Comparison of ENCODE assay signal across 1 cellular context in genomic region chr19:8342684-8343482, GRCh38.
TF ChIP-seq lines count a peak whose summit lies in the region.

KANK3 (minus strand) TSS chr19:8343262; CDS start chr19:8337828, 5,434 bp downstream.

TF ChIP-seq in HepG2, 621 proteins besides CTCF, POLR2A, EP300 and RAD21 (continued from another document and continues in another):
- TF ChIP-seq PBX3 (CRISPR knock-in tag; IDR thresholded peaks at IDR 0.05; ENCODE audit: borderline replicate concordance) (peak; percentile 86; the same call in 1 of the 2 replicates), ZMYM2 (CRISPR knock-in tag; IDR thresholded peaks at IDR 0.05) (0 out of 2 replicates have a peak, but pooled peaks have one; percentile 54), ZNF274 (CRISPR knock-in tag; IDR thresholded peaks at IDR 0.05) (no peak), KDM1A (CRISPR knock-in tag; IDR thresholded peaks at IDR 0.05) (no peak), JUNB (CRISPR knock-in tag; IDR thresholded peaks at IDR 0.05; ENCODE audit: borderline replicate concordance) (no peak), ZNF280B (CRISPR knock-in tag; IDR thresholded peaks at IDR 0.05; ENCODE audit: borderline replicate concordance) (no peak), PPARG (CRISPR knock-in tag; conservative IDR thresholded peaks at IDR 0.05) (no peak), DPF2 (CRISPR knock-in tag; IDR thresholded peaks at IDR 0.05; ENCODE audit: borderline replicate concordance, low read depth) (no peak), CEBPG (CRISPR knock-in tag; IDR thresholded peaks at IDR 0.05) (no peak), ATM (IDR thresholded peaks at IDR 0.05; ENCODE audit: borderline replicate concordance) (no peak), TBX2 (CRISPR knock-in tag; IDR thresholded peaks at IDR 0.05; ENCODE audit: borderline replicate concordance) (peak; percentile 50; the same call in 1 of the 2 replicates), NR3C1 (CRISPR knock-in tag; IDR thresholded peaks at IDR 0.05) (no peak), FOXO1 (CRISPR knock-in tag; IDR thresholded peaks at IDR 0.05) (no peak), SMAD1 (CRISPR knock-in tag; IDR thresholded peaks at IDR 0.05; ENCODE audit: borderline replicate concordance, low read depth) (no peak), LRRFIP1 (CRISPR knock-in tag; conservative IDR thresholded peaks at IDR 0.05) (no peak), SP1 (IDR thresholded peaks at IDR 0.05) (no peak), SP1 (CRISPR knock-in tag; IDR thresholded peaks at IDR 0.05) (peak; percentile 97), CHD4 (IDR thresholded peaks at IDR 0.05; ENCODE audit: borderline replicate concordance, low read length) (no peak), ZNF609 (CRISPR knock-in tag; IDR thresholded peaks at IDR 0.05; ENCODE audit: borderline replicate concordance) (no peak), ZFAT (CRISPR knock-in tag; conservative IDR thresholded peaks at IDR 0.05) (no peak), NFE2 (CRISPR knock-in tag; IDR thresholded peaks at IDR 0.05) (no peak), ZNF777 (CRISPR knock-in tag; IDR thresholded peaks at IDR 0.05) (peak; percentile 99), MXI1 (IDR thresholded peaks at IDR 0.05; ENCODE audit: borderline replicate concordance, low read depth, low read length) (no peak; the same call in 2 of the 3 replicates), CBX2 (IDR thresholded peaks at IDR 0.05; ENCODE audit: low read depth, low read length) (no peak), CBX2 (CRISPR knock-in tag; IDR thresholded peaks at IDR 0.05; ENCODE audit: low read depth) (no peak), HCFC1 (IDR thresholded peaks at IDR 0.05; ENCODE audit: low read depth, low read length) (no peak), SIN3A (IDR thresholded peaks at IDR 0.05; ENCODE audit: borderline replicate concordance, low read depth, low read length) (no peak), ZNF562 (CRISPR knock-in tag; IDR thresholded peaks at IDR 0.05; ENCODE audit: borderline replicate concordance) (no peak), FOXK2 (IDR thresholded peaks at IDR 0.05) (no peak), STAT5B (CRISPR knock-in tag; IDR thresholded peaks at IDR 0.05) (no peak), MED1 (CRISPR knock-in tag; IDR thresholded peaks at IDR 0.05) (peak; percentile 16; the same call in 1 of the 2 replicates), BRCA1 (CRISPR knock-in tag; IDR thresholded peaks at IDR 0.05) (no peak; the same call in 1 of the 2 replicates), HNRNPUL1 (IDR thresholded peaks at IDR 0.05; ENCODE audit: low read depth, low read length) (no peak), TEAD3 (CRISPR knock-in tag; optimal IDR thresholded peaks at IDR 0.05; ENCODE audit: borderline replicate concordance) (peak; percentile 99), REST (IDR thresholded peaks at IDR 0.05; ENCODE audit: borderline replicate concordance in 1 of 2, low read depth in 1 of 2, low read length in 2 of 2) (no peak), KLF15 (CRISPR knock-in tag; IDR thresholded peaks at IDR 0.05; ENCODE audit: borderline replicate concordance) (no peak), THAP9 (CRISPR knock-in tag; IDR thresholded peaks at IDR 0.05; ENCODE audit: borderline replicate concordance) (0 out of 2 replicates have a peak, but pooled peaks have one; percentile 16), TFE3 (CRISPR knock-in tag; IDR thresholded peaks at IDR 0.05) (no peak), ZNF597 (CRISPR knock-in tag; IDR thresholded peaks at IDR 0.05) (no peak), PAF1 (CRISPR knock-in tag; IDR thresholded peaks at IDR 0.05) (no peak), ZNF709 (CRISPR knock-in tag; IDR thresholded peaks at IDR 0.05) (no peak), ZNF589 (CRISPR knock-in tag; conservative IDR thresholded peaks at IDR 0.05) (no peak), TOE1 (CRISPR knock-in tag; IDR thresholded peaks at IDR 0.05) (no peak)
